Comparison of ENCODE assay signal across 1 cellular context in the genomic region with DNA sequence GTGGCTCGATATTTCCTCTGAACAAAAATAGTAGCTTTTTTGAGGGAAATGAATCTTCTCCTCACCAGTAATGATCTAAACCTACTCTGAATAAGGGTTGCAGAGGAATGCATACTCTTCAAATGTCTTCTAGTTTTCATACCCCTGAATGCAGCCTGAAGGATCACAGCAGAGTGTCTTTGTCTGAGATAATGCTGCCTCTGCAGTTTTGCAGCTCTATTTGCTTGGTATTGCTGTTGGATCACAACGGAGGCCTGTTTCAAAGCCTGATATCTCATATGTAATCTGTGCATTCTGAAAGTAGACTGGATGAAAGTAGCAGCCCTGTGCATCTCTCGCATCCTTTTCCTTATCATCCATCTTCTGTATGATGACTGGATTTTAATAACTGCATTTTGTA.
TF ChIP-seq lines count a peak whose summit lies in the region.

No MANE protein-coding gene starts in this region.

TF ChIP-seq in HEK293T, 16 proteins besides CTCF, POLR2A, EP300 and RAD21 (continued from another document):
- TF ChIP-seq, protein P1, sequence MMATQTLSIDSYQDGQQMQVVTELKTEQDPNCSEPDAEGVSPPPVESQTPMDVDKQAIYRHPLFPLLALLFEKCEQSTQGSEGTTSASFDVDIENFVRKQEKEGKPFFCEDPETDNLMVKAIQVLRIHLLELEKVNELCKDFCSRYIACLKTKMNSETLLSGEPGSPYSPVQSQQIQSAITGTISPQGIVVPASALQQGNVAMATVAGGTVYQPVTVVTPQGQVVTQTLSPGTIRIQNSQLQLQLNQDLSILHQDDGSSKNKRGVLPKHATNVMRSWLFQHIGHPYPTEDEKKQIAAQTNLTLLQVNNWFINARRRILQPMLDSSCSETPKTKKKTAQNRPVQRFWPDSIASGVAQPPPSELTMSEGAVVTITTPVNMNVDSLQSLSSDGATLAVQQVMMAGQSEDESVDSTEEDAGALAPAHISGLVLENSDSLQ (IDR thresholded peaks at IDR 0.05) = no peak
- TF ChIP-seq FOXM1 (IDR thresholded peaks at IDR 0.05; ENCODE audit: borderline replicate concordance) (no peak), LEF1 (IDR thresholded peaks at IDR 0.05; ENCODE audit: borderline replicate concordance) (no peak), ELF4 (IDR thresholded peaks at IDR 0.05) (no peak), SUZ12 (IDR thresholded peaks at IDR 0.05) (no peak), ARNT (IDR thresholded peaks at IDR 0.05) (no peak), NFRKB (IDR thresholded peaks at IDR 0.05) (no peak), HDGF (IDR thresholded peaks at IDR 0.05; ENCODE audit: borderline replicate concordance) (no peak), SP1 (IDR thresholded peaks at IDR 0.05) (no peak), FOXA1 (IDR thresholded peaks at IDR 0.05) (no peak)
